ENCODE assay signal across 18 cellular contexts in the genomic region with DNA sequence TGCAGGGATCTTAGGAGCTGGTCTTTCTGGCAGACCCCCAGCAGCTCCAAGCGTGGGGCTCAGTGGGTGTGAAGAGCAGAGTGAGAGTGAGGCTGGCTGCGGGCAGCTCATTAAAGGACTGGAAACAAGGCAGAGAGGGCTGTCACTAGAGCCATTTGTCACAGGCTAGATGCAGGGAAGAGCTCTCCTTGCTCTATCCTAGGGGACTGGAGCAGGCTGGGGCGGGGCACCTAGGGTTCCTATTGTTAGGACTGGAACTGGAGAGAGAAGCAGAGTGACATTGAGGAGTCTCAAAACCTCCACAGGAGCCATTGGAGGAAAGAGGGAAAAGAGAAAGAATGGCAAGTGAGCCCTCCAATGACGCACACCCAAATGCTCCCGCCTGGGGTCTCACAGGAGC. TPM values are rescaled to one million over a fixed set of nuclear protein-coding genes. Genes with fewer than 3 reads are reported as not detected.
DNase-seq lines count a peak whose midpoint lies in the region; ATAC-seq and TF ChIP-seq lines count a peak whose summit lies in the region.
"Had no signal": no experiment of that assay in that cellular context is flagged by ENCODE, and none has a peak within 500 bp of the region (broad histone marks: within the 10 kb centered on the region; RNA-seq: fewer than 3 reads in every experiment).

No MANE protein-coding gene starts in this region.

- TF ChIP-seq EP300 in transverse colon (IDR thresholded peaks at IDR 0.05; ENCODE audit: low read depth): no peak

- H3K9me3 ChIP-seq in Caco-2 (0 out of 2 replicates have a peak, but pooled peaks cover 3% of the 10 kb centered on the region), colonic mucosa (no peaks in the 10 kb centered on the region), mucosa of descending colon (peaks cover 3% of the 10 kb centered on the region), transverse colon (no peaks in the 10 kb centered on the region)

- H3K4me3 ChIP-seq in Caco-2 (ENCODE audit: low read depth, low read length) (peak overlapping the region; percentile 58), colonic mucosa (no peak overlapping the region), mucosa of descending colon (no peak overlapping the region), transverse colon (peak overlapping the region in 1 of 4 donors; percentile 22), GM23338 (no peak overlapping the region)
- H3K4me3 ChIP-seq: PC-9 had no signal

- H3K27me3 Mint-ChIP-seq in Caco-2 (ENCODE audit: insufficient read depth, unreplicated experiment) (no peaks in the 10 kb centered on the region), GM23338 (ENCODE audit: insufficient read depth, low read depth, poor library complexity) (no peaks in the 10 kb centered on the region)

- no peak overlapping the region for H3K4me2 ChIP-seq in GM23338
- H3K4me2 ChIP-seq: PC-9 had no signal

- H3K79me2 ChIP-seq in GM23338 (replicated peaks; ENCODE audit: insufficient read depth): no peaks in the 10 kb centered on the region

- H3K27ac ChIP-seq in colonic mucosa (peak overlapping the region; percentile 65), transverse colon (peak overlapping the region; percentile 52 to 81 (median 68)), GM23338 (ENCODE audit: low read depth) (no peak overlapping the region)
- H3K27ac ChIP-seq: PC-9 had no signal

- H3F3A ChIP-seq in GM23338 (replicated peaks; ENCODE audit: low read depth): no peaks in the 10 kb centered on the region

- no peaks in the 10 kb centered on the region for H3K27me3 ChIP-seq in Caco-2 (replicated peaks; ENCODE audit: control insufficient read depth, insufficient read depth, low read length)
- no peaks in the 10 kb centered on the region for H3K27me3 ChIP-seq in colonic mucosa
- H3K27me3 ChIP-seq in transverse colon: no peaks in the 10 kb centered on the region
- H3K27me3 ChIP-seq in GM23338 (ENCODE audit: insufficient read depth): no peaks in the 10 kb centered on the region

- BruUV-seq in Caco-2 (replicated peaks; lab: Mats Ljungman, UMichigan): no TSS peak

- ATAC-seq in mucosa of descending colon: peak; percentile 50
- ATAC-seq in GM23338: no peak
- ATAC-seq: CD8-positive, alpha-beta T cell had no signal

- 56 to 60% methylated on average over 4 to 5 of the region's 5 CpGs for WGBS in transverse colon (ENCODE audit: low coverage in 1 of 2), 2 donors

- peaks cover 10% of the 10 kb centered on the region for H3K9me3 Mint-ChIP-seq in Caco-2 (ENCODE audit: unreplicated experiment)
- peaks cover 17% of the 10 kb centered on the region for H3K9me3 Mint-ChIP-seq in GM23338

- in situ Hi-C loops in transverse colon (cut with MboI; ENCODE audit: low pct_ligation_motif_present in 1 of 4, low pct_unique_long_range_greater_than_20kb in 1 of 4, low sequenced_read_pairs in 3 of 4) (no loop called here), ACHN (cut with HindIII; ENCODE audit: low pct_ligation_motif_present, low pct_unique_long_range_greater_than_20kb, low sequenced_read_pairs) (no loop called here)

- H3K4me3 Mint-ChIP-seq in Caco-2 (ENCODE audit: unreplicated experiment) (peak overlapping the region; percentile 92), GM23338 (no peak overlapping the region)
- H3K4me3 Mint-ChIP-seq: CD8-positive, alpha-beta T cell had no signal

- no peaks in the 10 kb centered on the region; the same call in 1 of the 2 replicates for H3K9me2 ChIP-seq in GM23338 (ENCODE audit: insufficient read depth)

- CTCF ChIA-PET in Caco-2 (lab: Charles Lee): interaction anchor here (0.6 to 1.4 kb wide), 5 partner anchors 10 to 66 kb away, joined by 3 to 4 read pairs (median 3); no protein-coding TSS in a partner anchor

- H3K36me3 ChIP-seq in Caco-2 (ENCODE audit: control insufficient read depth, insufficient read depth, low read length): no peaks in the 10 kb centered on the region
- H3K36me3 ChIP-seq in colonic mucosa: no peaks in the 10 kb centered on the region
- no peaks in the 10 kb centered on the region for H3K36me3 ChIP-seq in mucosa of descending colon (ENCODE audit: low read depth)
- no peaks in the 10 kb centered on the region for H3K36me3 ChIP-seq in transverse colon
- no peaks in the 10 kb centered on the region for H3K36me3 ChIP-seq in GM23338 (ENCODE audit: insufficient read depth)

- intact Hi-C loops in Caco-2 (cut with micrococcal nuclease; ENCODE audit: unreplicated experiment): loop anchor here (1.0 to 10.0 kb wide), 4 partner anchors 15 to 1039 kb away; no protein-coding TSS in a partner anchor
- intact Hi-C loops in colonic mucosa (cut with DNase I): no loop called here
- intact Hi-C loops in mucosa of descending colon (cut with DNase I, micrococcal nuclease): no loop called here
- intact Hi-C loops in transverse colon (cut with DNase I; ENCODE audit: low total_unique reads): no loop called here

- TF ChIP-seq CTCF in Caco-2 (IDR thresholded peaks at IDR 0.05; ENCODE audit: insufficient read depth in 1 of 2, low read depth in 1 of 2, low read length in 1 of 2, severe bottlenecking in 1 of 2, unreplicated experiment in 1 of 2) (no peak), colonic mucosa (IDR thresholded peaks at IDR 0.05) (no peak), mucosa of descending colon (IDR thresholded peaks at IDR 0.05) (no peak), transverse colon (IDR thresholded peaks at IDR 0.05) (no peak), GM23338 (conservative IDR thresholded peaks at IDR 0.05; ENCODE audit: low read depth in 2 of 2) (no peak)

- TF ChIP-seq POLR2A in transverse colon (IDR thresholded peaks at IDR 0.05): no peak

- H3K9ac ChIP-seq in colonic mucosa (ENCODE audit: low read depth in 2 of 2, low read length in 2 of 2): peak overlapping the region in 1 of 2 donors; percentile 42

- H3K4me1 Mint-ChIP-seq in Caco-2 (ENCODE audit: low read depth, unreplicated experiment) (peaks cover 30% of the 10 kb centered on the region), GM23338 (no peaks in the 10 kb centered on the region; the same call in 2 of the 3 replicates)

- peaks cover 13% of the 10 kb centered on the region for H3K36me3 Mint-ChIP-seq in Caco-2 (ENCODE audit: insufficient read depth, unreplicated experiment)
- H3K36me3 Mint-ChIP-seq in GM23338 (ENCODE audit: low read depth): peaks cover 12% of the 10 kb centered on the region
- H3K36me3 Mint-ChIP-seq: CD8-positive, alpha-beta T cell had no signal

- DNase-seq in Caco-2: peak in 1 of 2 experiments; percentile 49
- DNase-seq in colonic mucosa: peak; percentile 52
- peak in 2 of 3 donors; percentile 38 to 44 for DNase-seq in mucosa of descending colon
- DNase-seq in transverse colon: peak; percentile 29
- no peak for DNase-seq in GM23338 (ENCODE audit: low spot score)
- no peak for DNase-seq in epidermal melanocyte (ENCODE audit: insufficient read length, low spot score)
- no peak for DNase-seq in ACHN
- DNase-seq: C1 segment of cervical spinal cord; CD8-positive, alpha-beta T cell; DMS79; Kasumi-1; NCI-H1694; NCI-H2081 treated with DMSO at 0.1 percent for 48 hours; NCI-H446 treated with DMSO at 0.1 percent for 48 hours; NCI-H526 treated with DMSO at 0.1 percent for 48 hours; PC-9; RPMI8226; SHP77 had no signal

- peak overlapping the region; percentile 94 for H3K27ac Mint-ChIP-seq in Caco-2 (ENCODE audit: unreplicated experiment)
- H3K27ac Mint-ChIP-seq in GM23338: no peak overlapping the region
- H3K27ac Mint-ChIP-seq: CD8-positive, alpha-beta T cell had no signal

- POLR2A ChIA-PET in Caco-2 (lab: Charles Lee): interaction anchor here (0.6 to 2.0 kb wide), 7 partner anchors 9 to 116 kb away, joined by 3 to 9 read pairs (median 4); partner anchors contain the start of gene FIGNL1

- H3K4me1 ChIP-seq in Caco-2 (peaks cover 12% of the 10 kb centered on the region), colonic mucosa (peaks cover 7% of the 10 kb centered on the region), mucosa of descending colon (ENCODE audit: low read depth) (no peaks in the 10 kb centered on the region), transverse colon (peaks cover 0 to 17% (median 5%) of the 10 kb centered on the region in 4 donors), GM23338 (ENCODE audit: insufficient read depth) (no peaks in the 10 kb centered on the region)

- H4K20me1 ChIP-seq in GM23338 (replicated peaks; ENCODE audit: insufficient read depth): no peaks in the 10 kb centered on the region

- H2AFZ ChIP-seq in GM23338: no peak overlapping the region
- H2AFZ ChIP-seq: PC-9 had no signal

TF ChIP-seq in GM23338, 12 proteins besides CTCF, POLR2A, EP300 and RAD21 (continues in another document):
- TF ChIP-seq NANOG (IDR thresholded peaks at IDR 0.05; ENCODE audit: borderline replicate concordance) (no peak), CREB1 (CRISPR knock-in tag; IDR thresholded peaks at IDR 0.05; ENCODE audit: low read depth) (no peak), EZH2 (IDR thresholded peaks at IDR 0.05; ENCODE audit: low read depth, unreplicated experiment) (no peak), STAT1 (IDR thresholded peaks at IDR 0.05; ENCODE audit: unreplicated experiment) (no peak)
- TF ChIP-seq, protein P1, sequence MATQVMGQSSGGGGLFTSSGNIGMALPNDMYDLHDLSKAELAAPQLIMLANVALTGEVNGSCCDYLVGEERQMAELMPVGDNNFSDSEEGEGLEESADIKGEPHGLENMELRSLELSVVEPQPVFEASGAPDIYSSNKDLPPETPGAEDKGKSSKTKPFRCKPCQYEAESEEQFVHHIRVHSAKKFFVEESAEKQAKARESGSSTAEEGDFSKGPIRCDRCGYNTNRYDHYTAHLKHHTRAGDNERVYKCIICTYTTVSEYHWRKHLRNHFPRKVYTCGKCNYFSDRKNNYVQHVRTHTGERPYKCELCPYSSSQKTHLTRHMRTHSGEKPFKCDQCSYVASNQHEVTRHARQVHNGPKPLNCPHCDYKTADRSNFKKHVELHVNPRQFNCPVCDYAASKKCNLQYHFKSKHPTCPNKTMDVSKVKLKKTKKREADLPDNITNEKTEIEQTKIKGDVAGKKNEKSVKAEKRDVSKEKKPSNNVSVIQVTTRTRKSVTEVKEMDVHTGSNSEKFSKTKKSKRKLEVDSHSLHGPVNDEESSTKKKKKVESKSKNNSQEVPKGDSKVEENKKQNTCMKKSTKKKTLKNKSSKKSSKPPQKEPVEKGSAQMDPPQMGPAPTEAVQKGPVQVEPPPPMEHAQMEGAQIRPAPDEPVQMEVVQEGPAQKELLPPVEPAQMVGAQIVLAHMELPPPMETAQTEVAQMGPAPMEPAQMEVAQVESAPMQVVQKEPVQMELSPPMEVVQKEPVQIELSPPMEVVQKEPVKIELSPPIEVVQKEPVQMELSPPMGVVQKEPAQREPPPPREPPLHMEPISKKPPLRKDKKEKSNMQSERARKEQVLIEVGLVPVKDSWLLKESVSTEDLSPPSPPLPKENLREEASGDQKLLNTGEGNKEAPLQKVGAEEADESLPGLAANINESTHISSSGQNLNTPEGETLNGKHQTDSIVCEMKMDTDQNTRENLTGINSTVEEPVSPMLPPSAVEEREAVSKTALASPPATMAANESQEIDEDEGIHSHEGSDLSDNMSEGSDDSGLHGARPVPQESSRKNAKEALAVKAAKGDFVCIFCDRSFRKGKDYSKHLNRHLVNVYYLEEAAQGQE (IDR thresholded peaks at IDR 0.05; ENCODE audit: unreplicated experiment): no peak

RNA-seq across cellular contexts. Expression of gene DDC, which starts 0.8 kb away (rescaled TPM):
- total RNA-seq in Caco-2 (2022): 75.9 and 87.0 TPM in 2 replicates
- total RNA-seq in colonic mucosa: 10 to 100 TPM; 85.4 to 90.2 TPM
- total RNA-seq in mucosa of descending colon: 10 to 100 TPM; 29.6 to 94.5 (median 74.4) TPM
- total RNA-seq in transverse colon: 10 to 100 TPM; 16.1 to 71.3 (median 42.5) TPM
- not detected in 2 replicates for total RNA-seq in GM23338 (2014; rRNA removed; shearing (Covaris generic))
- polyA plus RNA-seq in GM23338 (2016; fragmentation: Nextera tagmentation; extraction: Ambion mirVana): not detected in 2 replicates
- total RNA-seq: CD8-positive, alpha-beta T cell; PC-9 had no signal

Comparison
In these comparisons a context has a peak if more than half of its experiments do, and no peak if none do; other contexts are left out.
1. DNase-seq: peak in colonic mucosa (single experiment), mucosa of descending colon (2 of 3) and transverse colon (single experiment); none in GM23338 (single experiment), epidermal melanocyte (single experiment) and ACHN (single experiment).
2. RNA of gene DDC, which starts 0.8 kb away (total RNA-seq): 85.4 to 90.2 TPM in colonic mucosa, 75.9 to 87.0 TPM in Caco-2, 29.6 to 94.5 TPM in mucosa of descending colon and 16.1 to 71.3 TPM in transverse colon; not detected in GM23338; every median in the first group is over 10 times any median in the second.